ENCODE assay signal across 16 cellular contexts in the genomic region with DNA sequence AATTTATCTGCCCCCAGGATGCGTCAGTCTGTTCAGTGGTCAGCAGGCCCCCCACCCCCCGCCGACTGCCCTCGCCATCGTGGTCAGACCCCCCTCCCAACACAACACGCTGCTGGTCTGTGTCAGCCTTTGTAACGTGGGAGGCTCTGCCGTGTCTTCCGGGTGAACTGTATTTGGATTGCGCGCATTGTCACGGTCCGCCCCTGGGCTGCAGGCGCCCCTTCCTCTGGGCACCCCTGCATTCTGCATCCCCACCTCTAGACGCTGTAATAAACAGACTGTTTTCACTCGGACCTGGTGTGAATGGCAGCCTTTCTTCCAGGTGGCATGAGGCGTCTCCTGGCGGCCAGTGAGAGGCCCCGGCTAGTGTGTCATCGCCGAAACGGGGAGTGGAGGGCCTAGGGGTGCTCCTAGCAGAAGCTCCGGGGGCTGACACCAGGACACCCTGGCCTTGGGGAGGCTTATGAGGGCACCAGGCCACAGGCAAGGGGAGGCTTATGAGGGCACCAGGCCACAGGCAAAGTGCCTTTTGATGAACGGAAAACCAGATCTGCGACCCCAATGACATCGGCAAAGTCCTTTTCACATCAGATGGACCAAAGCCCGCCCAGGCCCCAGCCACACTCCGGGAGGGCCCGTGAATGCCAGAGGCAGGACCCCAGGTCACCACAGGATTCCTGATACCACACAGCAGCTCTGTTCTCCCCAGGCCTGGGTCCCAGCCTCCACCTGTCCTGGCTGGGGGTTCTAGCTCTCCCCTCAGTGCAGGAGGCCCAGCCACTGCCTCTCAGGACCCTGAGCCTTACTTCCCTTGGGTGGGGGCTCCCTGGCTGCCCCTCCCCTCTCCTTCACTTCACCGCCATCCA. TPM values are rescaled to one million over a fixed set of nuclear protein-coding genes. Genes with fewer than 3 reads are reported as not detected.
DNase-seq lines count a peak whose midpoint lies in the region; TF ChIP-seq lines count a peak whose summit lies in the region.
"Had no signal": no experiment of that assay in that cellular context is flagged by ENCODE, and none has a peak within 500 bp of the region (broad histone marks: within the 10 kb centered on the region; RNA-seq: fewer than 3 reads in every experiment).

No MANE protein-coding gene starts in this region.

- H3K9me3 Mint-ChIP-seq in activated naive CD4-positive, alpha-beta T cell treated with anti-CD3 and anti-CD28 coated beads, Interleukin-2, amount 50 U/mL, for 24 hours: no peaks in the 10 kb centered on the region
- H3K9me3 Mint-ChIP-seq: activated T-cell treated with anti-CD3 and anti-CD28 coated beads, Interleukin-2, amount 50 U/mL, for 72 hours; T-cell had no signal

- peaks cover 59% of the 10 kb centered on the region for H3K4me1 ChIP-seq in OCI-LY7 (ENCODE audit: insufficient read depth, low read length, poor library complexity, severe bottlenecking)
- peaks cover 21 to 66% (median 48%) of the 10 kb centered on the region in 4 donors for H3K4me1 ChIP-seq in stomach

- no TSS peak for BruUV-seq in OCI-LY7 (replicated peaks; lab: Mats Ljungman, UMichigan)

- H3K79me2 ChIP-seq in OCI-LY7 (ENCODE audit: insufficient read depth, low read depth, low read length): peaks cover 42% of the 10 kb centered on the region

- CTCF ChIA-PET in OCI-LY7 (lab: Charles Lee; ENCODE audit: unreplicated experiment): no interaction called here

- H3K4me2 ChIP-seq in OCI-LY7 (ENCODE audit: low read length): peak overlapping the region; percentile 91

- TF ChIP-seq POLR2A in stomach (IDR thresholded peaks at IDR 0.05): no peak

- intact Hi-C loops in OCI-LY7 (cut with micrococcal nuclease; ENCODE audit: unreplicated experiment): no loop called here
- intact Hi-C loops in stomach (cut with DNase I; ENCODE audit: low total_unique reads): loop anchor here (5.0 to 10.0 kb wide), 4 partner anchors 40 to 92 kb away; a partner anchor contains a TSS
- intact Hi-C loops in head of caudate nucleus (cut with DNase I): no loop called here

- H3K9me2 ChIP-seq in OCI-LY7 (ENCODE audit: insufficient read depth, low read length): no peaks in the 10 kb centered on the region

- H3K9me3 ChIP-seq in OCI-LY7 (ENCODE audit: low read length) (no peaks in the 10 kb centered on the region), stomach (no peaks in the 10 kb centered on the region)
- H3K9me3 ChIP-seq: thoracic aorta had no signal

- H2AFZ ChIP-seq in OCI-LY7 (ENCODE audit: low read length): no peak overlapping the region

- peaks cover 18% of the 10 kb centered on the region for H3K4me1 Mint-ChIP-seq in activated naive CD4-positive, alpha-beta T cell treated with anti-CD3 and anti-CD28 coated beads, Interleukin-2, amount 50 U/mL, for 24 hours

- H3K27me3 Mint-ChIP-seq in activated naive CD4-positive, alpha-beta T cell treated with anti-CD3 and anti-CD28 coated beads, Interleukin-2, amount 50 U/mL, for 24 hours: no peaks in the 10 kb centered on the region
- H3K27me3 Mint-ChIP-seq: T-cell had no signal

- H3K36me3 Mint-ChIP-seq in activated naive CD4-positive, alpha-beta T cell treated with anti-CD3 and anti-CD28 coated beads, Interleukin-2, amount 50 U/mL, for 24 hours: peaks cover 3% of the 10 kb centered on the region

- peak overlapping the region; percentile 55 for H3K27ac Mint-ChIP-seq in activated naive CD4-positive, alpha-beta T cell treated with anti-CD3 and anti-CD28 coated beads, Interleukin-2, amount 50 U/mL, for 24 hours
- H3K27ac Mint-ChIP-seq: activated T-cell treated with anti-CD3 and anti-CD28 coated beads, Interleukin-2, amount 50 U/mL, for 72 hours had no signal

- POLR2A ChIA-PET in OCI-LY7 (lab: Charles Lee): no interaction called here

- H3K36me3 ChIP-seq in OCI-LY7 (ENCODE audit: insufficient read depth, low read length): peaks cover 74% of the 10 kb centered on the region
- H3K36me3 ChIP-seq in brain microvascular endothelial cell (replicated peaks): peaks cover 52% of the 10 kb centered on the region
- peaks cover 30 to 70% (median 67%) of the 10 kb centered on the region in 4 donors for H3K36me3 ChIP-seq in stomach

- no peak for TF ChIP-seq EP300 in stomach (IDR thresholded peaks at IDR 0.05)

- H3K4me3 Mint-ChIP-seq in activated naive CD4-positive, alpha-beta T cell treated with anti-CD3 and anti-CD28 coated beads, Interleukin-2, amount 50 U/mL, for 24 hours: no peak overlapping the region
- H3K4me3 Mint-ChIP-seq: activated T-cell treated with anti-CD3 and anti-CD28 coated beads, Interleukin-2, amount 50 U/mL, for 72 hours; T-cell had no signal

- TF ChIP-seq CTCF in OCI-LY7 (conservative IDR thresholded peaks at IDR 0.05; ENCODE audit: low read length) (0 out of 2 replicates have a peak, but pooled peaks have one; percentile 16), brain microvascular endothelial cell (IDR thresholded peaks at IDR 0.05; ENCODE audit: low read depth, low read length, missing control alignments) (peak; percentile 29), stomach (IDR thresholded peaks at IDR 0.05) (no peak)

- in situ Hi-C loops in brain microvascular endothelial cell (cut with HindIII; ENCODE audit: low pct_ligation_motif_present, low sequenced_read_pairs): no loop called here

- H3K27ac ChIP-seq in OCI-LY7 (ENCODE audit: low read depth, low read length, poor library complexity, severe bottlenecking) (peak overlapping the region; percentile 47), brain microvascular endothelial cell (no peak overlapping the region), stomach (peak overlapping the region in 3 of 5 donors; percentile 7 to 96 (median 18))
- H3K27ac ChIP-seq: thoracic aorta had no signal

- 71 to 77% (median 75%) methylated on average over 20 to 30 of the region's 30 CpGs for WGBS in stomach, 5 donors

- H4K20me1 ChIP-seq in OCI-LY7 (ENCODE audit: insufficient read depth, low read length): peaks cover 9% of the 10 kb centered on the region

- H3K4me3 ChIP-seq in OCI-LY7 (ENCODE audit: low read depth, low read length, poor library complexity, severe bottlenecking) (peak overlapping the region; percentile 17), brain microvascular endothelial cell (ENCODE audit: low read depth, low read length) (no peak overlapping the region), stomach (no peak overlapping the region)
- H3K4me3 ChIP-seq: thoracic aorta had no signal

- H3K27me3 ChIP-seq in brain microvascular endothelial cell (replicated peaks) (no peaks in the 10 kb centered on the region), stomach (no peaks in the 10 kb centered on the region)

- DNase-seq in activated naive CD4-positive, alpha-beta T cell treated with anti-CD3 and anti-CD28 coated beads, Interleukin-2, amount 50 U/mL, for 16 hours: no peak
- DNase-seq in OCI-LY7 (ENCODE audit: low spot score): no peak
- DNase-seq in brain microvascular endothelial cell: no peak
- no peak for DNase-seq in stomach
- no peak for DNase-seq in kidney glomerular epithelial cell (lab: John Stamatoyannopoulos, UW)
- DNase-seq in head of caudate nucleus: no peak
- no peak for DNase-seq in foreskin melanocyte
- DNase-seq: activated T-cell treated with anti-CD3 and anti-CD28 coated beads, Interleukin-2, amount 50 U/mL, for 72 hours; MM.1S; NCI-H2081 treated with DMSO at 0.1 percent for 48 hours; NCI-H526 treated with DMSO at 0.1 percent for 48 hours; RPMI8226; T-cell had no signal

RNA-seq across cellular contexts. Expression of a gene that starts 3.6 kb away (rescaled TPM):
- 205 and 221 TPM in 2 replicates for total RNA-seq in OCI-LY7 (2014; rRNA removed; shearing (Covaris generic))
- total RNA-seq in OCI-LY7 (2022) (122 and 129 TPM in 2 replicates), stomach (100 to 1,000 TPM in 2 of 5 donors, 10 to 100 TPM in 3; 22.2 to 459 (median 96.9) TPM)
- polyA plus RNA-seq in stomach: 100 to 1,000 TPM; 113 to 173 (median 132) TPM

RNA-seq across cellular contexts. Expression of a gene that starts 4.1 kb away (rescaled TPM):
- total RNA-seq in OCI-LY7 (2014; rRNA removed; shearing (Covaris generic)): 104 and 124 TPM in 2 replicates
- total RNA-seq in OCI-LY7 (2022): 206 and 207 TPM in 2 replicates
- 100 to 1,000 TPM in 1 of 5 donors, 10 to 100 TPM in 4; 25.8 to 214 (median 33.9) TPM for total RNA-seq in stomach
- polyA plus RNA-seq in stomach: 10 to 100 TPM; 33.3 to 42.4 (median 40.2) TPM

RNA-seq across cellular contexts. Expression of a gene that starts 16.6 kb away (rescaled TPM):
- total RNA-seq in OCI-LY7 (2014; rRNA removed; shearing (Covaris generic)): 10.7 and 14.8 TPM in 2 replicates
- total RNA-seq in OCI-LY7 (2022) (45.7 and 49.7 TPM in 2 replicates), stomach (1 to 10 TPM in 2 of 5 donors, under 1 TPM in 1, not detected in 2; 0.45 to 2.0 (median 1.1) TPM)
- 1 to 10 TPM in 1 of 3 donors, under 1 TPM in 2; 0.50 to 1.5 (median 0.61) TPM for polyA plus RNA-seq in stomach
- polyA plus RNA-seq: AG04450 had no signal

RNA-seq across cellular contexts. Expression of a gene that starts 23.7 kb away (rescaled TPM):
- total RNA-seq in OCI-LY7 (2014; rRNA removed; shearing (Covaris generic)): 0.44 and 1.5 TPM in 2 replicates
- total RNA-seq in OCI-LY7 (2022): 13.8 and 15.9 TPM in 2 replicates
- total RNA-seq in stomach: under 1 TPM in 1 of 5 donors, not detected in 4; 0.58 TPM
- under 1 TPM in 2 of 3 donors, not detected in 1; 0.68 to 0.75 TPM for polyA plus RNA-seq in stomach
- total RNA-seq: thoracic aorta had no signal
- polyA plus RNA-seq: AG04450 had no signal

RNA-seq across cellular contexts. Expression of a gene that starts 49.5 kb away (rescaled TPM):
- not detected in 2 replicates for total RNA-seq in OCI-LY7 (2014; rRNA removed; shearing (Covaris generic))
- total RNA-seq in OCI-LY7 (2022): 0.18 TPM in 1 of 2 replicates, not detected in the other
- total RNA-seq in stomach: 1 to 10 TPM in 1 of 5 donors, under 1 TPM in 1, not detected in 3; 0.87 to 1.4 TPM
- polyA plus RNA-seq in stomach: under 1 TPM in 2 of 3 donors, not detected in 1; 0.15 to 0.31 TPM

Comparison
In these comparisons a context has a peak if more than half of its experiments do, and no peak if none do; other contexts are left out.
1. CTCF ChIP-seq: peak in OCI-LY7 (single experiment) and brain microvascular endothelial cell (single experiment); none in stomach (0 of 7).